In the genomic region with DNA sequence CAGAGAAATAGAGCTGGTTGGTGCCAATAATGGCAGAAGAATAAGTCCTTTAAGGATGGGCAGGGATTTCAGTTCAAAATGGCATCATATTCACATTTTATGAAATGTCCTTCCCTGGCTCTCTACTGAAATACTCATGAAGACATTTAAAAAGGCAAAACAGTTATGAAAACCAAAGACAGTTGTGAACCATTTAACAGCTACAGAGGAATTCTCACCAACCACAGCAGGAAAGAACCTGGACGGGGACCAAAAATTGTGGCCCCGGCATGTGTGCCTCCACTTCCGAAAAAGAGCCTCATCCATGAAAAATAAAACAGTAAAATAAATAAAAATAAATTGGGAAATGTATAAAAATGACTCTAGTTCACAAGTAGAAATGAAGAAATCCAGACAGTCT, we compare ENCODE assay signal across 14 cellular contexts.
"Had no signal": no experiment of that assay in that cellular context is flagged by ENCODE, and none has a peak within 500 bp of the region (broad histone marks: within the 10 kb centered on the region; RNA-seq: fewer than 3 reads in every experiment).

No MANE protein-coding gene starts in this region.

- H3K4me3 ChIP-seq: coronary artery, lung, skin epidermis, transverse colon had no signal

- H3K4me3 Mint-ChIP-seq: activated naive CD8-positive, alpha-beta T cell treated with anti-CD3 and anti-CD28 coated beads, Interleukin-2, amount 10 ng/mL, durations not matched to agents 7 days and 5 days; activated T-helper 1 cell treated with anti-CD3 and anti-CD28 coated beads, Interleukin-12 subunit alpha, Interleukin-12 subunit beta, Interleukin-2, Interleukin-4 antibody, amounts not matched to agents 30 ng/mL and 10 ng/mL and 1 ng/mL, durations not matched to agents 14 hours and 24 hours and 36 hours; naive thymus-derived CD4-positive, alpha-beta T cell had no signal

- H3K27me3 ChIP-seq: transverse colon had no signal

- H3K27ac ChIP-seq: coronary artery, transverse colon had no signal

- H3K27ac Mint-ChIP-seq: activated naive CD8-positive, alpha-beta T cell treated with anti-CD3 and anti-CD28 coated beads, Interleukin-2, amount 10 ng/mL, durations not matched to agents 7 days and 5 days; activated T-helper 1 cell treated with anti-CD3 and anti-CD28 coated beads, Interleukin-12 subunit alpha, Interleukin-12 subunit beta, Interleukin-2, Interleukin-4 antibody, amounts not matched to agents 30 ng/mL and 10 ng/mL and 1 ng/mL, durations not matched to agents 14 hours and 24 hours and 36 hours; naive thymus-derived CD4-positive, alpha-beta T cell had no signal

- H3K9me3 ChIP-seq: transverse colon had no signal

- DNase-seq: activated naive CD8-positive, alpha-beta T cell treated with anti-CD3 and anti-CD28 coated beads, Interleukin-2, amount 10 ng/mL, durations not matched to agents 7 days and 5 days; aorta; midbrain; naive thymus-derived CD4-positive, alpha-beta T cell; stimulated activated CD4-positive, alpha-beta T cell treated with anti-CD3 and anti-CD28 coated beads, Interleukin-4, amount 100 ng/mL, for 24 hours; stimulated activated naive CD4-positive, alpha-beta T cell treated with Interleukin-2 at 50 U/mL for 16 hours; substantia nigra; T-helper 1 cell; T1000; transverse colon had no signal

- H3K9me3 Mint-ChIP-seq: activated naive CD8-positive, alpha-beta T cell treated with anti-CD3 and anti-CD28 coated beads, Interleukin-2, amount 10 ng/mL, durations not matched to agents 7 days and 5 days; activated T-helper 1 cell treated with anti-CD3 and anti-CD28 coated beads, Interleukin-12 subunit alpha, Interleukin-12 subunit beta, Interleukin-2, Interleukin-4 antibody, amounts not matched to agents 30 ng/mL and 10 ng/mL and 1 ng/mL, durations not matched to agents 14 hours and 24 hours and 36 hours had no signal

- H3K36me3 Mint-ChIP-seq: activated naive CD8-positive, alpha-beta T cell treated with anti-CD3 and anti-CD28 coated beads, Interleukin-2, amount 10 ng/mL, durations not matched to agents 7 days and 5 days; naive thymus-derived CD4-positive, alpha-beta T cell had no signal

- H3K36me3 ChIP-seq: transverse colon had no signal
